In the genomic region with DNA sequence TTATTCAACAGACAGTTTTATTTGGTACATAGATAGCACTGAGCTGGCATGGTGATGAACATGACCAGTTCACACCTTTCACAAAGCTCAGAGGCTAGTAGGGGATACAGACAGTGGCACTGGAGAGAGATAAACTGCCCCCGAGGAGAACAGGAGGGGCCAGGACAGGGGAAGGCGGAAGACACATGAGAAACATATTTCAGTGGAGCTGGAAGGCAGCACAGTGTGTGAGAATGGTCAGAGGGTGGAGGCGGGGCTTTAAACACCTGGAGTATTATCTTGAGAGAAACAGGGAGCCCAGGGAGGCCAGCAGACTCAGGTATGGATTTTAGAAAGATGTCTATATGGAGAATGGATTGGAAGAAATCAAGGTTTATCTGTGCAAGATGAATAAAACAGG, we compare ENCODE assay signal across 1 cellular context.
TF ChIP-seq lines count a peak whose summit lies in the region.

No MANE protein-coding gene starts in this region.

TF ChIP-seq in K562, 482 proteins besides CTCF, POLR2A, EP300 and RAD21:
- TF ChIP-seq ZNF121 (CRISPR knock-in tag; conservative IDR thresholded peaks at IDR 0.05) (no peak), SMARCC2 (IDR thresholded peaks at IDR 0.05; ENCODE audit: low read depth) (no peak), BMI1 (IDR thresholded peaks at IDR 0.05; ENCODE audit: low read length) (no peak), ETV1 (tag; conservative IDR thresholded peaks at IDR 0.05; ENCODE audit: low read depth) (no peak), FOXJ2 (tag; IDR thresholded peaks at IDR 0.05) (no peak), VEZF1 (CRISPR knock-in tag; IDR thresholded peaks at IDR 0.05) (no peak), EWSR1 (IDR thresholded peaks at IDR 0.05; ENCODE audit: borderline replicate concordance, low read depth, partially characterized antibody) (no peak), CHD4 (IDR thresholded peaks at IDR 0.05; ENCODE audit: insufficient read depth, insufficient replicate concordance, low read depth, low read length, poor library complexity, severe bottlenecking) (no peak), MCM7 (IDR thresholded peaks at IDR 0.05) (no peak), IRF2 (CRISPR knock-in tag; IDR thresholded peaks at IDR 0.05) (no peak), ASH1L (IDR thresholded peaks at IDR 0.05; ENCODE audit: borderline replicate concordance, low read depth, partially characterized antibody) (no peak), TFAM (CRISPR knock-in tag; conservative IDR thresholded peaks at IDR 0.05) (no peak), PCBP2 (IDR thresholded peaks at IDR 0.05; ENCODE audit: low read depth, low read length, poor library complexity, severe bottlenecking) (no peak), TAL1 (IDR thresholded peaks at IDR 0.05) (no peak), CEBPB (tag; IDR thresholded peaks at IDR 0.05) (no peak), TCF7L2 (IDR thresholded peaks at IDR 0.05; ENCODE audit: low read depth, low read length) (no peak), KLF13 (tag; IDR thresholded peaks at IDR 0.05; ENCODE audit: borderline replicate concordance, low read depth) (no peak), KLF16 (IDR thresholded peaks at IDR 0.05) (no peak), CHAMP1 (IDR thresholded peaks at IDR 0.05) (no peak)
- TF ChIP-seq, protein P1, sequence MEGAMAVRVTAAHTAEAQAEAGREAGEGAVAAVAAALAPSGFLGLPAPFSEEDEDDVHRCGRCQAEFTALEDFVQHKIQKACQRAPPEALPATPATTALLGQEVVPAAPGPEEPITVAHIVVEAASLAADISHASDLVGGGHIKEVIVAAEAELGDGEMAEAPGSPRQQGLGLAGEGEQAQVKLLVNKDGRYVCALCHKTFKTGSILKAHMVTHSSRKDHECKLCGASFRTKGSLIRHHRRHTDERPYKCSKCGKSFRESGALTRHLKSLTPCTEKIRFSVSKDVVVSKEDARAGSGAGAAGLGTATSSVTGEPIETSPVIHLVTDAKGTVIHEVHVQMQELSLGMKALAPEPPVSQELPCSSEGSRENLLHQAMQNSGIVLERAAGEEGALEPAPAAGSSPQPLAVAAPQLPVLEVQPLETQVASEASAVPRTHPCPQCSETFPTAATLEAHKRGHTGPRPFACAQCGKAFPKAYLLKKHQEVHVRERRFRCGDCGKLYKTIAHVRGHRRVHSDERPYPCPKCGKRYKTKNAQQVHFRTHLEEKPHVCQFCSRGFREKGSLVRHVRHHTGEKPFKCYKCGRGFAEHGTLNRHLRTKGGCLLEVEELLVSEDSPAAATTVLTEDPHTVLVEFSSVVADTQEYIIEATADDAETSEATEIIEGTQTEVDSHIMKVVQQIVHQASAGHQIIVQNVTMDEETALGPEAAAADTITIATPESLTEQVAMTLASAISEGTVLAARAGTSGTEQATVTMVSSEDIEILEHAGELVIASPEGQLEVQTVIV (CRISPR knock-in tag; IDR thresholded peaks at IDR 0.05; ENCODE audit: borderline replicate concordance), result no peak
